ENCODE assay signal across 8 cellular contexts in the genomic region with DNA sequence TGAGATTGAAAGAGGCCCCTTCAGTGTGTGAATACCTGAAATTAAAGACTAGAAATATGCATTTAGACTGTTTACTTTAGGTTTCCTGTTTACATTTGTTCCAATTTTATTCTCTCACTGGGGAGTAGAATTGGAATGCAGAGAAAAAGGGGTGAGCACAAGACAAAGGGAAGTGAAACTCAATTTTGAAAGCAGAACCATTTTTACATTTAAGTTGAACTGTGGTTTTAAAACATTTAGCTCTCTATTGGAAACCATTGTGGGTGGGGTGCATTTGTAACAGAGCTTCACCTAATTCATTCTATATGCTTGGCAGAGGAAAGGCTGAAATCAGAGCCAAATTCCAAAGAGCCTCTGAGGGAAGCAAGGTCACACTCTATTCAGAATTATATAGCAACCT.
DNase-seq lines count a peak whose midpoint lies in the region; ATAC-seq and TF ChIP-seq lines count a peak whose summit lies in the region.

No MANE protein-coding gene starts in this region.

- H3K9me3 Mint-ChIP-seq in WTC11: no peaks in the 10 kb centered on the region

- CTCF ChIA-PET in WTC11 (lab: Charles Lee): interaction anchor here (0.7 to 1.3 kb wide), 4 partner anchors 183 to 384 kb away, joined by 3 to 4 read pairs (median 3); a partner anchor contains a TSS

- no peaks in the 10 kb centered on the region for H3K36me3 Mint-ChIP-seq in WTC11

- POLR2A ChIA-PET in WTC11 (lab: Charles Lee): no interaction called here

- H3K4me1 Mint-ChIP-seq in WTC11: peaks cover 51% of the 10 kb centered on the region

- TF ChIP-seq CTCF in WTC11 (IDR thresholded peaks at IDR 0.05): no peak

- no peaks in the 10 kb centered on the region for H3K27me3 Mint-ChIP-seq in WTC11 (ENCODE audit: low read depth)

- DNase-seq in CD1c-positive myeloid dendritic cell (ENCODE audit: extremely low spot score): peak; percentile 57
- no peak for DNase-seq in WTC11 (ENCODE audit: low spot score)
- DNase-seq in activated T-cell treated with anti-CD3 and anti-CD28 coated beads for 4 hours: no peak
- no peak for DNase-seq in HuH-7.5 (ENCODE audit: low spot score)
- DNase-seq in NCI-H226: no peak
- no peak for DNase-seq in cerebellum (ENCODE audit: low spot score)

- peak overlapping the region; percentile 90 for H3K27ac Mint-ChIP-seq in WTC11

- ATAC-seq in GM19468 (IDR thresholded peaks at IDR 0.05; ENCODE audit: extremely low read depth, unreplicated experiment): peak; percentile 40
- peak; percentile 67 for ATAC-seq in HG03342 (IDR thresholded peaks at IDR 0.05; ENCODE audit: unreplicated experiment)
- peak; percentile 28 for ATAC-seq in WTC11

- H3K4me3 Mint-ChIP-seq in WTC11: 0 out of 2 replicates have a peak overlapping the region, but pooled peaks have one; percentile 4

TF ChIP-seq in WTC11, 78 proteins besides CTCF, POLR2A, EP300 and RAD21:
- TF ChIP-seq SMAD3 (CRISPR knock-in tag; IDR thresholded peaks at IDR 0.05; ENCODE audit: borderline replicate concordance) (no peak), ZNF138 (CRISPR knock-in tag; conservative IDR thresholded peaks at IDR 0.05) (no peak), ETV6 (CRISPR knock-in tag; IDR thresholded peaks at IDR 0.05) (no peak)
